1 cellular context compared by ENCODE assay signal in the genomic region with DNA sequence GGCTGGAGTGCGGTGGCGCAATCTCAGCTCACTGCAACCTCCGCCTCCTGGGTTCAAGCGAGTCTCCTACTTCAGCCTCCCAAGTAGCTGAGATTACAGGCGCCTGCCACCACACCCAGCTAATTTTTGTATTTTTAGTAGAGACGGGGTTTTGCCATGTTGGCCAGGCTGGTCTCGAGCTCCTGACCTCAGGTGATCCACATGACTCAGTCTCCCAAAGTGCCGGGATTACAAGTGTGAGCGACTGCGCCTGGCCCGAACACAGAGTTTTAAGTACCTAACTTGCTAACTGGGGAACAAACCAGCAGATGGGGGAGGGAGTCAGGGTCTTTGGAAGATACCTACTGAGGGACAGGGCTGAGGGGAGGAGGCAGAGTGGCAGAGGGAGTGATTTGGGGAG.
TF ChIP-seq lines count a peak whose summit lies in the region.

No MANE protein-coding gene starts in this region.

TF ChIP-seq in HepG2, 621 proteins besides CTCF, POLR2A, EP300 and RAD21:
- TF ChIP-seq ZNF121 (CRISPR knock-in tag; IDR thresholded peaks at IDR 0.05), result peak; percentile 18; the same call in 1 of the 2 replicates
